1 cellular context compared by ENCODE assay signal in genomic region chr12:71626768-71627167, GRCh38.
TF ChIP-seq lines count a peak whose summit lies in the region.

No MANE protein-coding gene starts in this region.

TF ChIP-seq in IMR-90, 13 proteins besides CTCF, POLR2A, EP300 and RAD21:
- TF ChIP-seq, protein P1, sequence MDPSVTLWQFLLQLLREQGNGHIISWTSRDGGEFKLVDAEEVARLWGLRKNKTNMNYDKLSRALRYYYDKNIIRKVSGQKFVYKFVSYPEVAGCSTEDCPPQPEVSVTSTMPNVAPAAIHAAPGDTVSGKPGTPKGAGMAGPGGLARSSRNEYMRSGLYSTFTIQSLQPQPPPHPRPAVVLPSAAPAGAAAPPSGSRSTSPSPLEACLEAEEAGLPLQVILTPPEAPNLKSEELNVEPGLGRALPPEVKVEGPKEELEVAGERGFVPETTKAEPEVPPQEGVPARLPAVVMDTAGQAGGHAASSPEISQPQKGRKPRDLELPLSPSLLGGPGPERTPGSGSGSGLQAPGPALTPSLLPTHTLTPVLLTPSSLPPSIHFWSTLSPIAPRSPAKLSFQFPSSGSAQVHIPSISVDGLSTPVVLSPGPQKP (IDR thresholded peaks at IDR 0.05; ENCODE audit: borderline replicate concordance, low read depth, low read length) = no peak
- TF ChIP-seq MAZ (IDR thresholded peaks at IDR 0.05; ENCODE audit: borderline replicate concordance, low read depth, low read length) (no peak), RFX5 (IDR thresholded peaks at IDR 0.05; ENCODE audit: low read depth, low read length) (no peak), MAFK (IDR thresholded peaks at IDR 0.05; ENCODE audit: low read depth, low read length) (no peak), CEBPB (IDR thresholded peaks at IDR 0.05; ENCODE audit: low read depth, low read length) (no peak), MXI1 (IDR thresholded peaks at IDR 0.05; ENCODE audit: borderline replicate concordance, low read depth, low read length) (no peak)
